Comparison of ENCODE assay signal across 30 cellular contexts in the genomic region with DNA sequence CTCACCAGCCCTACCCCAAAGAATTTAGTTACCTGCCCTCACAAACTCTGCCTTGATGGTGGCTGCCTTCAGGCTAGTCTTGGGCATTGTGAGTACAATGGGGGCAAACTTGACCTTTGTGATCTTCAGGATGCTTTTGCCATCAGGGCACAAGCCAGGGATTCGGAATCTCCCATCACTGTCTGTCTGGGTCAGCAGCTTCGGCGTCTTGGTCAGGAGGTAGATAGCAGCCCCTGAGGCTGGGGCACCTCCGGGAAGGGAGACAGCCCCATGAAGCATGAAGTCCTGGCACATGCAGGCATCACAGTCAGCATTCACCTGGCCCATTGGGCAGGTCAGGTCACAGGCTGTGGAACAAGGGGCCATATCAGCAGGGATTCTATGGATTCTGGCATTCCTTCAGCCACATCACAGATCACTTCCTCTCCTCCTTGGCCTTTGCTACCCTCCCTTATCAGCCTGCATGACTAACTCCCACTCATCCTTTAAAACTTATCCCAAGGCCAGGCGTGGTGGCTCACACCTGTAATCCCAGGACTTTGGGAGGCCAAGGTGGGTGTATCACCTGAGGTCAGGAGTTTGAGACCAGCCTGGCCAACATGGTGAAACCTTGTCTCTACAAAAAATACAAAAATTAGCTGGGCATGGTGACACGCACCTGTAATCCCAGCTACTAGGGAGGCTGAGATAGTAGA. TPM values are rescaled to one million over a fixed set of nuclear protein-coding genes. Genes with fewer than 3 reads are reported as not detected.
"Had no signal": no experiment of that assay in that cellular context is flagged by ENCODE, and none has a peak within 500 bp of the region (broad histone marks: within the 10 kb centered on the region; RNA-seq: fewer than 3 reads in every experiment).

No MANE protein-coding gene starts in this region.

- FAIRE-seq: endothelial cell of umbilical vein, islet of Langerhans had no signal

- H3K27ac Mint-ChIP-seq: natural killer cell; stimulated activated memory B cell treated with anti-CD40 and anti-IgM and Interleukin-4, amounts not matched to agents 10 μg/mL and 1 μg/mL and 100 μg/mL, for 72 hours had no signal

- H3K27ac ChIP-seq: coronary artery, esophagus muscularis mucosa, foreskin keratinocyte, gastroesophageal sphincter, heart left ventricle, hepatocyte, left lung, neutrophil, parathyroid adenoma, prostate gland, skin epidermis, spleen, thoracic aorta, transverse colon, vagina had no signal

- H3K4me3 Mint-ChIP-seq: natural killer cell; stimulated activated memory B cell treated with anti-CD40 and anti-IgM and Interleukin-4, amounts not matched to agents 10 μg/mL and 1 μg/mL and 100 μg/mL, for 72 hours had no signal

- H2AFZ ChIP-seq: hepatocyte, parathyroid adenoma had no signal

- H3K79me2 ChIP-seq: hepatocyte, parathyroid adenoma had no signal

- H3K4me1 ChIP-seq: esophagus muscularis mucosa, foreskin keratinocyte, gastroesophageal sphincter, left lung, prostate gland, spleen, transverse colon had no signal

- H3K9me3 Mint-ChIP-seq: natural killer cell; stimulated activated memory B cell treated with anti-CD40 and anti-IgM and Interleukin-4, amounts not matched to agents 10 μg/mL and 1 μg/mL and 100 μg/mL, for 72 hours had no signal

- H3K9me3 ChIP-seq: esophagus muscularis mucosa, gastroesophageal sphincter, heart left ventricle, left lung, neutrophil, prostate gland, spleen, thoracic aorta, transverse colon, vagina had no signal

- H3K4me2 ChIP-seq: hepatocyte had no signal

- DNase-seq: dermis blood vessel endothelial cell; effector memory CD4-positive, alpha-beta T cell; foreskin keratinocyte; heart left ventricle; left cardiac atrium; left lung; mesenchymal stem cell; natural killer cell; right cardiac atrium; spleen; stimulated activated CD4-positive, alpha-beta T cell treated with anti-CD3 and anti-CD28 coated beads, Interleukin-4, amount 100 ng/mL, for 4 hours; stimulated activated naive CD8-positive, alpha-beta T cell treated with anti-CD3 and anti-CD28 coated beads, Interleukin-15, Interleukin-2, amounts not matched to agents 100 U/mL and 50 U/mL, for 24 hours; substantia nigra; transverse colon had no signal

- H3K36me3 Mint-ChIP-seq: natural killer cell; stimulated activated memory B cell treated with anti-CD40 and anti-IgM and Interleukin-4, amounts not matched to agents 10 μg/mL and 1 μg/mL and 100 μg/mL, for 72 hours had no signal

- H3K27me3 ChIP-seq: esophagus muscularis mucosa, gastroesophageal sphincter, heart left ventricle, hepatocyte, left lung, spleen, transverse colon, vagina had no signal

- ATAC-seq: foreskin keratinocyte; gastroesophageal sphincter; heart left ventricle; left cardiac atrium; left lung; natural killer cell; right cardiac atrium; stimulated activated memory B cell treated with anti-CD40 and anti-IgM and Interleukin-4, amounts not matched to agents 10 μg/mL and 1 μg/mL and 100 μg/mL, for 72 hours; stimulated activated naive CD8-positive, alpha-beta T cell treated with anti-CD3 and anti-CD28 coated beads, Interleukin-15, Interleukin-2, amounts not matched to agents 100 U/mL and 50 U/mL, for 24 hours had no signal

- H3K4me3 ChIP-seq: coronary artery, esophagus muscularis mucosa, gastroesophageal sphincter, heart left ventricle, hepatocyte, left lung, prostate gland, skin epidermis, spleen, thoracic aorta, transverse colon, vagina had no signal

- H3K4me1 Mint-ChIP-seq: natural killer cell; stimulated activated memory B cell treated with anti-CD40 and anti-IgM and Interleukin-4, amounts not matched to agents 10 μg/mL and 1 μg/mL and 100 μg/mL, for 72 hours had no signal

- H3K36me3 ChIP-seq: esophagus muscularis mucosa, gastroesophageal sphincter, heart left ventricle, left lung, neutrophil, prostate gland, spleen, thoracic aorta, transverse colon, vagina had no signal

- H3K9ac ChIP-seq: parathyroid adenoma had no signal

RNA-seq across cellular contexts. Expression of a gene that starts 6.9 kb away (rescaled TPM):
- total RNA-seq: dermis blood vessel endothelial cell, endothelial cell of umbilical vein, epithelial cell of proximal tubule, foreskin keratinocyte, kidney epithelial cell, lung microvascular endothelial cell had no signal
- polyA plus RNA-seq: foreskin keratinocyte had no signal
